In genomic region chr1:33296082-33296458, GRCh38 we compare ENCODE assay signal across 19 cellular contexts. TPM values are rescaled to one million over a fixed set of nuclear protein-coding genes. Genes with fewer than 3 reads are reported as not detected.
DNase-seq lines count a peak whose midpoint lies in the region; ATAC-seq, FAIRE-seq and TF ChIP-seq lines count a peak whose summit lies in the region.
"Had no signal": no experiment of that assay in that cellular context is flagged by ENCODE, and none has a peak within 500 bp of the region (broad histone marks: within the 10 kb centered on the region; RNA-seq: fewer than 3 reads in every experiment).

No MANE protein-coding gene starts in this region.

- no peaks in the 10 kb centered on the region for H3K9me3 ChIP-seq in left ventricle myocardium inferior (replicated peaks)
- H3K9me3 ChIP-seq in gastroesophageal sphincter: no peaks in the 10 kb centered on the region
- H3K9me3 ChIP-seq in vagina: no peaks in the 10 kb centered on the region
- H3K9me3 ChIP-seq: Caco-2 had no signal

- H3K4me3 ChIP-seq in left ventricle myocardium inferior: no peak overlapping the region
- no peak overlapping the region for H3K4me3 ChIP-seq in gastroesophageal sphincter
- H3K4me3 ChIP-seq in vagina: no peak overlapping the region
- H3K4me3 ChIP-seq: GM23338, smooth muscle cell had no signal

- H3K4me3 Mint-ChIP-seq in activated naive CD4-positive, alpha-beta T cell treated with anti-CD3 and anti-CD28 coated beads, Interleukin-2, amount 10 ng/mL, durations not matched to agents 7 days and 5 days: no peak overlapping the region
- no peak overlapping the region for H3K4me3 Mint-ChIP-seq in CD14-positive monocyte
- H3K4me3 Mint-ChIP-seq: activated naive CD8-positive, alpha-beta T cell; activated T-cell treated with anti-CD3 and anti-CD28 coated beads, Interleukin-2, amount 50 U/mL, for 72 hours; GM23338; T-helper 17 cell had no signal

- peaks cover 34% of the 10 kb centered on the region for H3K4me1 ChIP-seq in left ventricle myocardium inferior
- peaks cover 0 to 58% (median 16%) of the 10 kb centered on the region in 3 donors for H3K4me1 ChIP-seq in gastroesophageal sphincter
- peaks cover 34% of the 10 kb centered on the region for H3K4me1 ChIP-seq in vagina
- H3K4me1 ChIP-seq: Caco-2 had no signal

- no peak for TF ChIP-seq POLR2A in gastroesophageal sphincter (IDR thresholded peaks at IDR 0.05)
- TF ChIP-seq POLR2A in vagina (IDR thresholded peaks at IDR 0.05): no peak

- H3K4me1 Mint-ChIP-seq in activated naive CD4-positive, alpha-beta T cell treated with anti-CD3 and anti-CD28 coated beads, Interleukin-2, amount 10 ng/mL, durations not matched to agents 7 days and 5 days: peaks cover 13% of the 10 kb centered on the region
- peaks cover 5% of the 10 kb centered on the region for H3K4me1 Mint-ChIP-seq in CD14-positive monocyte

- TF ChIP-seq CTCF in left ventricle myocardium inferior (IDR thresholded peaks at IDR 0.05; ENCODE audit: borderline replicate concordance): no peak
- TF ChIP-seq CTCF in gastroesophageal sphincter (IDR thresholded peaks at IDR 0.05): no peak
- no peak for TF ChIP-seq CTCF in vagina (IDR thresholded peaks at IDR 0.05)
- TF ChIP-seq CTCF in D721Med (IDR thresholded peaks at IDR 0.05; ENCODE audit: insufficient read depth, missing control alignments): no peak
- no peak for TF ChIP-seq CTCF in CD14-positive monocyte (IDR thresholded peaks at IDR 0.05)

- no peak for TF ChIP-seq EP300 in gastroesophageal sphincter (IDR thresholded peaks at IDR 0.05)

- H3K36me3 Mint-ChIP-seq in activated naive CD4-positive, alpha-beta T cell treated with anti-CD3 and anti-CD28 coated beads, Interleukin-2, amount 10 ng/mL, durations not matched to agents 7 days and 5 days: peaks cover 27% of the 10 kb centered on the region
- H3K36me3 Mint-ChIP-seq in CD14-positive monocyte: peaks cover 70 to 75% of the 10 kb centered on the region in 2 donors

- H3K27me3 ChIP-seq in left ventricle myocardium inferior (ENCODE audit: low read depth): no peaks in the 10 kb centered on the region
- no peaks in the 10 kb centered on the region for H3K27me3 ChIP-seq in gastroesophageal sphincter
- no peaks in the 10 kb centered on the region for H3K27me3 ChIP-seq in vagina

- no peak for FAIRE-seq in D721Med (lab: Jason Lieb, UNC)
- FAIRE-seq: colon had no signal

- peaks cover 51% of the 10 kb centered on the region for H3K36me3 ChIP-seq in left ventricle myocardium inferior
- peaks cover 0 to 63% of the 10 kb centered on the region in 2 donors for H3K36me3 ChIP-seq in gastroesophageal sphincter
- H3K36me3 ChIP-seq in vagina: peaks cover 0 to 38% of the 10 kb centered on the region in 2 donors

- no peak for ATAC-seq in Right ventricle myocardium inferior
- ATAC-seq in gastroesophageal sphincter: peak; percentile 35

- intact Hi-C loops in left ventricle myocardium inferior (cut with micrococcal nuclease) (loop anchor here (5.0 to 10.0 kb wide), 2 partner anchors 71 to 169 kb away; no protein-coding TSS in a partner anchor), Right ventricle myocardium inferior (cut with DNase I) (loop anchor here (5.0 kb wide), 1 partner anchor 169 kb away; no protein-coding TSS in a partner anchor), posterior vena cava (cut with DNase I) (loop anchor here (5.0 kb wide), 3 partner anchors 41 to 171 kb away; no protein-coding TSS in a partner anchor), vagina (cut with DNase I) (loop anchor here (5.0 kb wide), 1 partner anchor 71 kb away; no protein-coding TSS in a partner anchor), CD14-positive monocyte (cut with micrococcal nuclease) (loop anchor here (5.0 kb wide), 2 partner anchors 171 to 176 kb away; partner anchors contain the start of gene ZSCAN20 (in 1 of the 2))

- H3K27ac ChIP-seq in left ventricle myocardium inferior (replicated peaks) (peak overlapping the region; percentile 53), gastroesophageal sphincter (peak overlapping the region in 3 of 4 donors; percentile 46 to 73 (median 67)), vagina (peak overlapping the region; percentile 43)

- H3K27me3 Mint-ChIP-seq in activated naive CD4-positive, alpha-beta T cell treated with anti-CD3 and anti-CD28 coated beads, Interleukin-2, amount 10 ng/mL, durations not matched to agents 7 days and 5 days: no peaks in the 10 kb centered on the region
- H3K27me3 Mint-ChIP-seq in CD14-positive monocyte (ENCODE audit: low read depth in 3 of 3): no peaks in the 10 kb centered on the region
- H3K27me3 Mint-ChIP-seq: activated naive CD8-positive, alpha-beta T cell; T-helper 17 cell had no signal

- no peak for DNase-seq in left ventricle myocardium inferior
- no peak for DNase-seq in Right ventricle myocardium inferior (ENCODE audit: missing footprints)
- DNase-seq in posterior vena cava (ENCODE audit: low spot score): peak; percentile 89
- DNase-seq in vagina (ENCODE audit: extremely low spot score in 2 of 2): no peak
- no peak for DNase-seq in D721Med (ENCODE audit: insufficient read length, low spot score)
- DNase-seq in activated naive CD4-positive, alpha-beta T cell treated with anti-CD3 and anti-CD28 coated beads, Interleukin-2, amount 10 ng/mL, durations not matched to agents 7 days and 5 days: no peak
- no peak for DNase-seq in CD14-positive monocyte (ENCODE audit: low spot score)

- WGBS in gastroesophageal sphincter (ENCODE audit: low coverage in 1 of 2), 2 donors: 40% methylated on average over 2 to 3 of the region's 9 CpGs

- H3K9me3 Mint-ChIP-seq in activated naive CD4-positive, alpha-beta T cell treated with anti-CD3 and anti-CD28 coated beads, Interleukin-2, amount 10 ng/mL, durations not matched to agents 7 days and 5 days: no peaks in the 10 kb centered on the region
- no peaks in the 10 kb centered on the region for H3K9me3 Mint-ChIP-seq in CD14-positive monocyte
- H3K9me3 Mint-ChIP-seq: activated T-cell treated with anti-CD3 and anti-CD28 coated beads, Interleukin-2, amount 50 U/mL, for 72 hours; GM23338 had no signal

- H3K27ac Mint-ChIP-seq in activated naive CD4-positive, alpha-beta T cell treated with anti-CD3 and anti-CD28 coated beads, Interleukin-2, amount 10 ng/mL, durations not matched to agents 7 days and 5 days: no peak overlapping the region
- H3K27ac Mint-ChIP-seq in CD14-positive monocyte: no peak overlapping the region
- H3K27ac Mint-ChIP-seq: activated naive CD8-positive, alpha-beta T cell; activated T-cell treated with anti-CD3 and anti-CD28 coated beads, Interleukin-2, amount 50 U/mL, for 72 hours; GM23338; T-helper 17 cell had no signal

- CTCF ChIA-PET in activated naive CD4-positive, alpha-beta T cell treated with anti-CD3 and anti-CD28 coated beads, Interleukin-2, amount 10 ng/mL, durations not matched to agents 7 days and 5 days (lab: Charles Lee): interaction anchor here (0.6 to 7.5 kb wide), 32 partner anchors 9 to 1298 kb away, joined by 3 to 108 read pairs (median 5); partner anchors contain the start of genes A3GALT2, PHC2 and ZSCAN20

RNA-seq across cellular contexts. Expression of gene A3GALT2, which starts 24.8 kb away (rescaled TPM):
- total RNA-seq in left ventricle myocardium inferior (not detected), Right ventricle myocardium inferior (not detected), gastroesophageal sphincter (under 1 TPM in 1 of 4 donors, not detected in 3; 0.67 TPM), posterior vena cava (under 1 TPM in 1 of 2 donors, not detected in 1; 0.24 TPM), vagina (not detected)
- polyA plus RNA-seq in CD14-positive monocyte: not detected
- total RNA-seq: activated T-cell treated with anti-CD3 and anti-CD28 coated beads, Interleukin-2, amount 50 U/mL, for 72 hours; Caco-2; GM23338; mononuclear cell; NCI-H460; SK-MEL-5; smooth muscle cell had no signal
- polyA plus RNA-seq: BJ, GM23338, smooth muscle cell had no signal

RNA-seq across cellular contexts. Expression of gene ZNF362, which starts 39.8 kb away (rescaled TPM):
- total RNA-seq in left ventricle myocardium inferior (32.4 TPM), Right ventricle myocardium inferior (30.3 TPM), gastroesophageal sphincter (10 to 100 TPM; 14.6 to 29.2 (median 24.1) TPM), posterior vena cava (10 to 100 TPM; 25.8 to 37.0 TPM), vagina (24.6 TPM)
- polyA plus RNA-seq in CD14-positive monocyte: 10 to 100 TPM; 11.4 to 13.5 TPM
